In genomic region chr2:120251077-120251476, GRCh38 we compare ENCODE assay signal across 28 cellular contexts.
"Had no signal": no experiment of that assay in that cellular context is flagged by ENCODE, and none has a peak within 500 bp of the region (broad histone marks: within the 10 kb centered on the region; RNA-seq: fewer than 3 reads in every experiment).

No MANE protein-coding gene starts in this region.

- H2AFZ ChIP-seq: hepatocyte had no signal

- H3K9me3 Mint-ChIP-seq: activated CD4-positive, alpha-beta memory T cell treated with anti-CD3 and anti-CD28 coated beads, Interleukin-2, amount 10 ng/mL, durations not matched to agents 7 days and 5 days; activated naive CD4-positive, alpha-beta T cell treated with anti-CD3 and anti-CD28 coated beads, Interleukin-2, amount 50 U/mL, for 24 hours; activated naive CD8-positive, alpha-beta T cell treated with anti-CD3 and anti-CD28 coated beads, Interleukin-2, amount 50 U/mL, for 24 hours; activated T-cell treated with anti-CD3 and anti-CD28 coated beads, Interleukin-2, amount 50 U/mL, for 24 hours; nephron; T-cell; T-helper 2 cell treated with Interferon-gamma antibody and Interleukin-4, amounts not matched to agents 5 μg/mL and 100 μg/mL, for 36 hours had no signal

- ATAC-seq: activated CD4-positive, CD25-positive, alpha-beta regulatory T cell treated with anti-CD3 and anti-CD28 coated beads, Interleukin-2, amount 50 U/mL, for 24 hours; activated naive CD8-positive, alpha-beta T cell treated with anti-CD3 and anti-CD28 coated beads, Interleukin-2, amount 50 U/mL, for 24 hours; pancreas; psoas muscle; T-cell had no signal

- H3K4me3 ChIP-seq: hepatocyte, lung had no signal

- H3K36me3 ChIP-seq: esophagus squamous epithelium, left ventricle myocardium inferior, pancreas, right atrium auricular region, transverse colon, WERI-Rb-1 had no signal

- DNase-seq: activated CD4-positive, alpha-beta memory T cell treated with anti-CD3 and anti-CD28 coated beads, Interleukin-2, amount 10 ng/mL, durations not matched to agents 7 days and 5 days; activated CD4-positive, alpha-beta T cell treated with anti-CD3 and anti-CD28 coated beads, Interleukin-2, amount 10 ng/mL, durations not matched to agents 7 days and 5 days; activated CD8-positive, alpha-beta memory T cell treated with anti-CD3 and anti-CD28 coated beads, Interleukin-2, amount 50 U/mL, for 48 hours; activated naive CD8-positive, alpha-beta T cell treated with anti-CD3 and anti-CD28 coated beads, Interleukin-2, amount 50 U/mL, for 24 hours; activated T-cell treated with anti-CD3 and anti-CD28 coated beads, Interleukin-2, amount 50 U/mL, for 24 hours; amygdala; central memory CD4-positive, alpha-beta T cell; esophagus squamous epithelium; foreskin melanocyte; glutamatergic neuron; islet precursor cell; left ventricle myocardium inferior; nucleus accumbens; pancreas; psoas muscle; stimulated activated CD4-positive, alpha-beta T cell treated with anti-CD3 and anti-CD28 coated beads, Interleukin-2, amount 100 ng/mL, for 48 hours; stimulated activated naive CD4-positive, alpha-beta T cell treated with Interleukin-2 at 50 U/mL for 16 hours; T-cell; testis; transverse colon; WERI-Rb-1 had no signal

- H3K27ac ChIP-seq: hepatocyte, pancreas, psoas muscle, right atrium auricular region, WERI-Rb-1 had no signal

- H3K27me3 ChIP-seq: hepatocyte, pancreas, right atrium auricular region, testis, transverse colon had no signal

- H3K9me3 ChIP-seq: esophagus squamous epithelium, left ventricle myocardium inferior, pancreas, psoas muscle, right atrium auricular region, testis, transverse colon had no signal
